ENCODE assay signal across 14 cellular contexts in genomic region chr11:35293034-35293433, GRCh38.
DNase-seq lines count a peak whose midpoint lies in the region; ATAC-seq, FAIRE-seq and TF ChIP-seq lines count a peak whose summit lies in the region.
"Had no signal": no experiment of that assay in that cellular context is flagged by ENCODE, and none has a peak within 500 bp of the region (broad histone marks: within the 10 kb centered on the region; RNA-seq: fewer than 3 reads in every experiment).

No MANE protein-coding gene starts in this region.

- no peaks in the 10 kb centered on the region for H3K36me3 Mint-ChIP-seq in Calu3 (ENCODE audit: insufficient read depth, unreplicated experiment)
- H3K36me3 Mint-ChIP-seq in activated T-helper 17 cell treated with anti-CD3 and anti-CD28 coated beads, Interleukin-2, amount 50 U/mL, for 72 hours (ENCODE audit: low read depth), result no peaks in the 10 kb centered on the region
- H3K36me3 Mint-ChIP-seq: CD14-positive monocyte had no signal

- no peak overlapping the region for H3K4me3 ChIP-seq in smooth muscle cell
- H3K4me3 ChIP-seq: GM23248 had no signal

- peak overlapping the region; percentile 67 for H2AFZ ChIP-seq in smooth muscle cell (ENCODE audit: low read depth)
- H2AFZ ChIP-seq: GM23248 had no signal

- CTCF ChIA-PET in Calu3 (lab: Charles Lee), result interaction anchor here (1.4 kb wide), 1 partner anchor 71 kb away, joined by 4 read pairs; no protein-coding TSS in a partner anchor

- peak overlapping the region; percentile 78 for H3K27ac Mint-ChIP-seq in Calu3 (ENCODE audit: unreplicated experiment)
- H3K27ac Mint-ChIP-seq in activated T-helper 17 cell treated with anti-CD3 and anti-CD28 coated beads, Interleukin-2, amount 50 U/mL, for 72 hours, result peak overlapping the region; percentile 29
- H3K27ac Mint-ChIP-seq: CD14-positive monocyte had no signal

- intact Hi-C loops in Calu3 (cut with micrococcal nuclease; ENCODE audit: unreplicated experiment), result no loop called here

- H3K36me3 ChIP-seq in smooth muscle cell (ENCODE audit: low read depth), result no peaks in the 10 kb centered on the region

- ATAC-seq in activated T-helper 17 cell treated with anti-CD3 and anti-CD28 coated beads, Interleukin-2, amount 50 U/mL, for 72 hours (replicated peaks), result peak; percentile 77
- ATAC-seq in HG02759 (IDR thresholded peaks at IDR 0.05; ENCODE audit: unreplicated experiment) (no peak), HG03159 (IDR thresholded peaks at IDR 0.05; ENCODE audit: unreplicated experiment) (no peak)

- no peak for TF ChIP-seq CTCF in Calu3 (IDR thresholded peaks at IDR 0.05; ENCODE audit: unreplicated experiment)
- no peak for TF ChIP-seq CTCF in smooth muscle cell (IDR thresholded peaks at IDR 0.05; ENCODE audit: borderline replicate concordance, insufficient read depth, poor library complexity, severe bottlenecking)

- no peaks in the 10 kb centered on the region for H3K9me3 ChIP-seq in smooth muscle cell (replicated peaks; ENCODE audit: low read depth)

- no peaks in the 10 kb centered on the region for H4K20me1 ChIP-seq in smooth muscle cell (ENCODE audit: low read depth)

- H3K9ac ChIP-seq in smooth muscle cell (ENCODE audit: low read depth), result no peak overlapping the region
- H3K9ac ChIP-seq: GM23248 had no signal

- peak; percentile 4 for DNase-seq in Calu3
- no peak for DNase-seq in GM18507 (ENCODE audit: extremely low spot score, insufficient read length, low read depth)
- DNase-seq in smooth muscle cell (lab: John Stamatoyannopoulos, UW; ENCODE audit: unreplicated experiment), result no peak
- DNase-seq in NCI-H187 (lab: John Stamatoyannopoulos, UW), result no peak
- DNase-seq: GM23248, KG1, NCI-H1048, NCI-H1436 treated with DMSO at 0.1 percent for 48 hours, NCI-H2081 treated with DMSO at 0.1 percent for 48 hours, NCI-H510A treated with DMSO at 0.1 percent for 48 hours had no signal

- H3K4me3 Mint-ChIP-seq in Calu3 (ENCODE audit: low read depth, unreplicated experiment), result no peak overlapping the region
- peak overlapping the region; percentile 49 for H3K4me3 Mint-ChIP-seq in activated T-helper 17 cell treated with anti-CD3 and anti-CD28 coated beads, Interleukin-2, amount 50 U/mL, for 72 hours
- H3K4me3 Mint-ChIP-seq: CD14-positive monocyte had no signal

- WGBS in smooth muscle cell (ENCODE audit: low lambda C conversion rate), result 56% methylated on average over 3 of the region's 3 CpGs

- no peaks in the 10 kb centered on the region for H3F3A ChIP-seq in smooth muscle cell (ENCODE audit: low read depth)

- H3K79me2 ChIP-seq in smooth muscle cell (ENCODE audit: low read depth), result no peaks in the 10 kb centered on the region

- H3K4me1 Mint-ChIP-seq in Calu3 (ENCODE audit: low read depth, unreplicated experiment), result peaks cover 21% of the 10 kb centered on the region
- H3K4me1 Mint-ChIP-seq in activated T-helper 17 cell treated with anti-CD3 and anti-CD28 coated beads, Interleukin-2, amount 50 U/mL, for 72 hours, result peaks cover 17% of the 10 kb centered on the region

- no peaks in the 10 kb centered on the region for H3K27me3 Mint-ChIP-seq in Calu3 (ENCODE audit: unreplicated experiment)
- peaks cover 3% of the 10 kb centered on the region for H3K27me3 Mint-ChIP-seq in activated T-helper 17 cell treated with anti-CD3 and anti-CD28 coated beads, Interleukin-2, amount 50 U/mL, for 72 hours

- peaks cover 10% of the 10 kb centered on the region for H3K4me1 ChIP-seq in smooth muscle cell (ENCODE audit: low read depth)

- no peak overlapping the region for H3K27ac ChIP-seq in smooth muscle cell (ENCODE audit: low read depth)
- H3K27ac ChIP-seq: GM23248 had no signal

- BruUV-seq in Calu3 (replicated peaks; lab: Mats Ljungman, UMichigan), result no TSS peak

- peak; percentile 66 for FAIRE-seq in GM18507 (lab: Jason Lieb, UNC)

- H3K27me3 ChIP-seq in smooth muscle cell (ENCODE audit: low read depth), result no peaks in the 10 kb centered on the region

- no peaks in the 10 kb centered on the region for H3K9me3 Mint-ChIP-seq in Calu3 (ENCODE audit: low read depth, unreplicated experiment)
- no peaks in the 10 kb centered on the region for H3K9me3 Mint-ChIP-seq in activated T-helper 17 cell treated with anti-CD3 and anti-CD28 coated beads, Interleukin-2, amount 50 U/mL, for 72 hours
- H3K9me3 Mint-ChIP-seq: CD14-positive monocyte had no signal

- peak overlapping the region; percentile 57 for H3K4me2 ChIP-seq in smooth muscle cell
